ENCODE assay signal across 2 cellular contexts in genomic region chr19:13929956-13930355, GRCh38.
TF ChIP-seq lines count a peak whose summit lies in the region.

No MANE protein-coding gene starts in this region.

TF ChIP-seq in GM23338, 12 proteins besides CTCF, POLR2A, EP300 and RAD21 (continued from another document):
- TF ChIP-seq, protein P1, sequence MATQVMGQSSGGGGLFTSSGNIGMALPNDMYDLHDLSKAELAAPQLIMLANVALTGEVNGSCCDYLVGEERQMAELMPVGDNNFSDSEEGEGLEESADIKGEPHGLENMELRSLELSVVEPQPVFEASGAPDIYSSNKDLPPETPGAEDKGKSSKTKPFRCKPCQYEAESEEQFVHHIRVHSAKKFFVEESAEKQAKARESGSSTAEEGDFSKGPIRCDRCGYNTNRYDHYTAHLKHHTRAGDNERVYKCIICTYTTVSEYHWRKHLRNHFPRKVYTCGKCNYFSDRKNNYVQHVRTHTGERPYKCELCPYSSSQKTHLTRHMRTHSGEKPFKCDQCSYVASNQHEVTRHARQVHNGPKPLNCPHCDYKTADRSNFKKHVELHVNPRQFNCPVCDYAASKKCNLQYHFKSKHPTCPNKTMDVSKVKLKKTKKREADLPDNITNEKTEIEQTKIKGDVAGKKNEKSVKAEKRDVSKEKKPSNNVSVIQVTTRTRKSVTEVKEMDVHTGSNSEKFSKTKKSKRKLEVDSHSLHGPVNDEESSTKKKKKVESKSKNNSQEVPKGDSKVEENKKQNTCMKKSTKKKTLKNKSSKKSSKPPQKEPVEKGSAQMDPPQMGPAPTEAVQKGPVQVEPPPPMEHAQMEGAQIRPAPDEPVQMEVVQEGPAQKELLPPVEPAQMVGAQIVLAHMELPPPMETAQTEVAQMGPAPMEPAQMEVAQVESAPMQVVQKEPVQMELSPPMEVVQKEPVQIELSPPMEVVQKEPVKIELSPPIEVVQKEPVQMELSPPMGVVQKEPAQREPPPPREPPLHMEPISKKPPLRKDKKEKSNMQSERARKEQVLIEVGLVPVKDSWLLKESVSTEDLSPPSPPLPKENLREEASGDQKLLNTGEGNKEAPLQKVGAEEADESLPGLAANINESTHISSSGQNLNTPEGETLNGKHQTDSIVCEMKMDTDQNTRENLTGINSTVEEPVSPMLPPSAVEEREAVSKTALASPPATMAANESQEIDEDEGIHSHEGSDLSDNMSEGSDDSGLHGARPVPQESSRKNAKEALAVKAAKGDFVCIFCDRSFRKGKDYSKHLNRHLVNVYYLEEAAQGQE (IDR thresholded peaks at IDR 0.05; ENCODE audit: unreplicated experiment), result no peak
- TF ChIP-seq ZNF114 (CRISPR knock-in tag; IDR thresholded peaks at IDR 0.05), result no peak
- TF ChIP-seq, protein P2, sequence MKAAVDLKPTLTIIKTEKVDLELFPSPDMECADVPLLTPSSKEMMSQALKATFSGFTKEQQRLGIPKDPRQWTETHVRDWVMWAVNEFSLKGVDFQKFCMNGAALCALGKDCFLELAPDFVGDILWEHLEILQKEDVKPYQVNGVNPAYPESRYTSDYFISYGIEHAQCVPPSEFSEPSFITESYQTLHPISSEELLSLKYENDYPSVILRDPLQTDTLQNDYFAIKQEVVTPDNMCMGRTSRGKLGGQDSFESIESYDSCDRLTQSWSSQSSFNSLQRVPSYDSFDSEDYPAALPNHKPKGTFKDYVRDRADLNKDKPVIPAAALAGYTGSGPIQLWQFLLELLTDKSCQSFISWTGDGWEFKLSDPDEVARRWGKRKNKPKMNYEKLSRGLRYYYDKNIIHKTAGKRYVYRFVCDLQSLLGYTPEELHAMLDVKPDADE (IDR thresholded peaks at IDR 0.05), result no peak
- no peak for TF ChIP-seq EZH2 (IDR thresholded peaks at IDR 0.05; ENCODE audit: low read depth, unreplicated experiment)
- TF ChIP-seq JUNB (IDR thresholded peaks at IDR 0.05; ENCODE audit: unreplicated experiment), result no peak
- no peak for TF ChIP-seq EZH2phosphoT487 (IDR thresholded peaks at IDR 0.05; ENCODE audit: unreplicated experiment)
- TF ChIP-seq ZNF331 (CRISPR knock-in tag; IDR thresholded peaks at IDR 0.05; ENCODE audit: low read depth), result no peak
- TF ChIP-seq POLR2AphosphoS5 (IDR thresholded peaks at IDR 0.05; ENCODE audit: low read depth), result no peak
- TF ChIP-seq STAT1 (IDR thresholded peaks at IDR 0.05; ENCODE audit: unreplicated experiment), result no peak

TF ChIP-seq in SK-N-SH treated with all-trans-retinoic acid at 6 μM for 48 hours, 23 proteins besides CTCF, POLR2A, EP300 and RAD21 (continued from another document):
- no peak for TF ChIP-seq TSHZ2 (CRISPR knock-in tag; IDR thresholded peaks at IDR 0.05)
- TF ChIP-seq, protein P3, sequence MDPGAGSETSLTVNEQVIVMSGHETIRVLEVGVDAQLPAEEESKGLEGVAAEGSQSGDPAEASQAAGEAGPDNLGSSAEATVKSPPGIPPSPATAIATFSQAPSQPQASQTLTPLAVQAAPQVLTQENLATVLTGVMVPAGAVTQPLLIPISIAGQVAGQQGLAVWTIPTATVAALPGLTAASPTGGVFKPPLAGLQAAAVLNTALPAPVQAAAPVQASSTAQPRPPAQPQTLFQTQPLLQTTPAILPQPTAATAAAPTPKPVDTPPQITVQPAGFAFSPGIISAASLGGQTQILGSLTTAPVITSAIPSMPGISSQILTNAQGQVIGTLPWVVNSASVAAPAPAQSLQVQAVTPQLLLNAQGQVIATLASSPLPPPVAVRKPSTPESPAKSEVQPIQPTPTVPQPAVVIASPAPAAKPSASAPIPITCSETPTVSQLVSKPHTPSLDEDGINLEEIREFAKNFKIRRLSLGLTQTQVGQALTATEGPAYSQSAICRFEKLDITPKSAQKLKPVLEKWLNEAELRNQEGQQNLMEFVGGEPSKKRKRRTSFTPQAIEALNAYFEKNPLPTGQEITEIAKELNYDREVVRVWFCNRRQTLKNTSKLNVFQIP (CRISPR knock-in tag; IDR thresholded peaks at IDR 0.05; ENCODE audit: borderline replicate concordance, low read depth), result no peak
